In genomic region chr10:3512263-3512662, GRCh38 we compare ENCODE assay signal across 1 cellular context.
TF ChIP-seq lines count a peak whose summit lies in the region.

No MANE protein-coding gene starts in this region.

TF ChIP-seq in HepG2, 621 proteins besides CTCF, POLR2A, EP300 and RAD21 (continued from another document):
- no peak for TF ChIP-seq PRDM15 (CRISPR knock-in tag; IDR thresholded peaks at IDR 0.05)
- TF ChIP-seq ZNF709 (CRISPR knock-in tag; IDR thresholded peaks at IDR 0.05), result no peak
- no peak for TF ChIP-seq ZNF251 (CRISPR knock-in tag; IDR thresholded peaks at IDR 0.05)
- no peak for TF ChIP-seq ESRRA (CRISPR knock-in tag; IDR thresholded peaks at IDR 0.05; ENCODE audit: low read depth)
- no peak for TF ChIP-seq ZBTB25 (CRISPR knock-in tag; IDR thresholded peaks at IDR 0.05)
- TF ChIP-seq ZMAT3 (CRISPR knock-in tag; conservative IDR thresholded peaks at IDR 0.05), result no peak
- no peak for TF ChIP-seq ATF2 (CRISPR knock-in tag; IDR thresholded peaks at IDR 0.05)
- TF ChIP-seq GABPB1 (CRISPR knock-in tag; IDR thresholded peaks at IDR 0.05), result no peak
- no peak for TF ChIP-seq TMF1 (CRISPR knock-in tag; IDR thresholded peaks at IDR 0.05; ENCODE audit: low read depth)
- TF ChIP-seq ZNF17 (CRISPR knock-in tag; IDR thresholded peaks at IDR 0.05), result no peak
- TF ChIP-seq ZNF530 (CRISPR knock-in tag; IDR thresholded peaks at IDR 0.05; ENCODE audit: low read depth), result no peak
- no peak for TF ChIP-seq ARID3A (IDR thresholded peaks at IDR 0.05; ENCODE audit: low read depth, low read length)
- TF ChIP-seq KAT8 (CRISPR knock-in tag; IDR thresholded peaks at IDR 0.05), result no peak
